In genomic region chr19:44164327-44164672, GRCh38 we compare ENCODE assay signal across 1 cellular context.
TF ChIP-seq lines count a peak whose summit lies in the region.

No MANE protein-coding gene starts in this region.

TF ChIP-seq in H1, 55 proteins besides CTCF, POLR2A, EP300 and RAD21:
- TF ChIP-seq CEBPB (IDR thresholded peaks at IDR 0.05; ENCODE audit: low read depth, low read length) (no peak), ATF3 (IDR thresholded peaks at IDR 0.05; ENCODE audit: insufficient read depth, low read depth, low read length) (no peak), CHD1 (IDR thresholded peaks at IDR 0.05; ENCODE audit: low read depth, low read length) (no peak), RBBP5 (IDR thresholded peaks at IDR 0.05; ENCODE audit: borderline replicate concordance, low read depth, low read length) (no peak), MAX (IDR thresholded peaks at IDR 0.05) (no peak), NRF1 (IDR thresholded peaks at IDR 0.05; ENCODE audit: low read depth, low read length) (no peak), SP2 (IDR thresholded peaks at IDR 0.05; ENCODE audit: low read length) (no peak), SUZ12 (IDR thresholded peaks at IDR 0.05; ENCODE audit: low read length) (no peak), SRF (IDR thresholded peaks at IDR 0.05; ENCODE audit: low read depth, low read length) (no peak), CBX8 (IDR thresholded peaks at IDR 0.05; ENCODE audit: borderline replicate concordance, low read depth, low read length) (no peak)
TF ChIP-seq in H1: peak in this region for 0.
